Comparison of ENCODE assay signal across 1 cellular context in the genomic region with DNA sequence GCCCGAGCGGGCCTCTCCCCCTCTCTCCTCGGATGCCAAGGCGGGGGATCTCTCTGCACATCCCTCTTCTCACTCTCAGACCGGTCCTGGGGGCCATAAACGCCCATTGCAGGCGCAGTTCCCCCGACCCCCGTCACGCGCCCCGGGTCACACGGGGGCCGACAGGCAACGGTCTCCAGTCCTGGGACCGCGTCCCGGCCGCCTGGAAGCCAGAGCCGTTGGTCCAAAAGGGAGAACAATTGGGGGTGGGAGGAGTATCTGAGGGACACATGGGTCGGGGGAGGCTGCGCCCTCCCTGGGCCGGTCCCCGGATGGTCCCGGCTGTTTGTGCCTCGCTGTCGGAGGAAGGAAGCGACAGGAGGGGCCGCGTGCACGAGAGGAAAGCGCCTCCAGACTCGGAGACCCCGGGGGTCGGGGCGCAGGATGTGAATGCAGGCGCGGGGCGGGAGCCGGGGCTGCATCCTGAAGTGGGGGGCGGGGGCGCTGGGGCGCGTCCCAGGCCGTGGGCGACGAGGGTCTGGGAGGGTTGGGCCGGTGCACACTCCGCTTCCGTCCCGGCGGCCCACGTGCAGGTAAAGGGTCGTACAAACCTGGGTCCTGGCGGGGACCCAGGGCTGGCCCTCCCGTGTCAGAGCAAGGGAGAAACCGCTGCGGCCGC.
TF ChIP-seq lines count a peak whose summit lies in the region.

No MANE protein-coding gene starts in this region.

TF ChIP-seq in HepG2, 621 proteins besides CTCF, POLR2A, EP300 and RAD21 (continued from another document and continues in another):
- TF ChIP-seq, protein P1, sequence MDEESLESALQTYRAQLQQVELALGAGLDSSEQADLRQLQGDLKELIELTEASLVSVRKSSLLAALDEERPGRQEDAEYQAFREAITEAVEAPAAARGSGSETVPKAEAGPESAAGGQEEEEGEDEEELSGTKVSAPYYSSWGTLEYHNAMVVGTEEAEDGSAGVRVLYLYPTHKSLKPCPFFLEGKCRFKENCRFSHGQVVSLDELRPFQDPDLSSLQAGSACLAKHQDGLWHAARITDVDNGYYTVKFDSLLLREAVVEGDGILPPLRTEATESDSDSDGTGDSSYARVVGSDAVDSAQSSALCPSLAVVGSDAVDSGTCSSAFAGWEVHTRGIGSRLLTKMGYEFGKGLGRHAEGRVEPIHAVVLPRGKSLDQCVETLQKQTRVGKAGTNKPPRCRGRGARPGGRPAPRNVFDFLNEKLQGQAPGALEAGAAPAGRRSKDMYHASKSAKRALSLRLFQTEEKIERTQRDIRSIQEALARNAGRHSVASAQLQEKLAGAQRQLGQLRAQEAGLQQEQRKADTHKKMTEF (CRISPR knock-in tag; IDR thresholded peaks at IDR 0.05) = peak; percentile 18; the same call in 1 of the 2 replicates
- no peak for TF ChIP-seq SP2 (CRISPR knock-in tag; IDR thresholded peaks at IDR 0.05)
- TF ChIP-seq ZNF547 (CRISPR knock-in tag; IDR thresholded peaks at IDR 0.05) = no peak
- TF ChIP-seq AKAP8 (CRISPR knock-in tag; IDR thresholded peaks at IDR 0.05) = no peak
- TF ChIP-seq RFX1 (IDR thresholded peaks at IDR 0.05) = no peak
- no peak; the same call in 1 of the 2 replicates for TF ChIP-seq ZNF747 (CRISPR knock-in tag; IDR thresholded peaks at IDR 0.05; ENCODE audit: borderline replicate concordance)
- TF ChIP-seq MIER2 (CRISPR knock-in tag; IDR thresholded peaks at IDR 0.05) = no peak
- no peak for TF ChIP-seq TAF15 (IDR thresholded peaks at IDR 0.05; ENCODE audit: low read depth, low read length, poor library complexity, severe bottlenecking)
- no peak; the same call in 1 of the 2 replicates for TF ChIP-seq ZFX (CRISPR knock-in tag; IDR thresholded peaks at IDR 0.05; ENCODE audit: low read depth)
- no peak for TF ChIP-seq ZNF232 (CRISPR knock-in tag; IDR thresholded peaks at IDR 0.05; ENCODE audit: borderline replicate concordance)
- TF ChIP-seq PAWR (CRISPR knock-in tag; IDR thresholded peaks at IDR 0.05; ENCODE audit: borderline replicate concordance) = no peak
- TF ChIP-seq CREB1 (IDR thresholded peaks at IDR 0.05) = no peak
- no peak for TF ChIP-seq CREB1 (CRISPR knock-in tag; IDR thresholded peaks at IDR 0.05)
- TF ChIP-seq HDAC2 (CRISPR knock-in tag; IDR thresholded peaks at IDR 0.05) = no peak
- TF ChIP-seq, protein P2, sequence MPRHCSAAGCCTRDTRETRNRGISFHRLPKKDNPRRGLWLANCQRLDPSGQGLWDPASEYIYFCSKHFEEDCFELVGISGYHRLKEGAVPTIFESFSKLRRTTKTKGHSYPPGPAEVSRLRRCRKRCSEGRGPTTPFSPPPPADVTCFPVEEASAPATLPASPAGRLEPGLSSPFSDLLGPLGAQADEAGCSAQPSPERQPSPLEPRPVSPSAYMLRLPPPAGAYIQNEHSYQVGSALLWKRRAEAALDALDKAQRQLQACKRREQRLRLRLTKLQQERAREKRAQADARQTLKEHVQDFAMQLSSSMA (CRISPR knock-in tag; IDR thresholded peaks at IDR 0.05) = no peak; the same call in 1 of the 2 replicates
- TF ChIP-seq, protein P3, sequence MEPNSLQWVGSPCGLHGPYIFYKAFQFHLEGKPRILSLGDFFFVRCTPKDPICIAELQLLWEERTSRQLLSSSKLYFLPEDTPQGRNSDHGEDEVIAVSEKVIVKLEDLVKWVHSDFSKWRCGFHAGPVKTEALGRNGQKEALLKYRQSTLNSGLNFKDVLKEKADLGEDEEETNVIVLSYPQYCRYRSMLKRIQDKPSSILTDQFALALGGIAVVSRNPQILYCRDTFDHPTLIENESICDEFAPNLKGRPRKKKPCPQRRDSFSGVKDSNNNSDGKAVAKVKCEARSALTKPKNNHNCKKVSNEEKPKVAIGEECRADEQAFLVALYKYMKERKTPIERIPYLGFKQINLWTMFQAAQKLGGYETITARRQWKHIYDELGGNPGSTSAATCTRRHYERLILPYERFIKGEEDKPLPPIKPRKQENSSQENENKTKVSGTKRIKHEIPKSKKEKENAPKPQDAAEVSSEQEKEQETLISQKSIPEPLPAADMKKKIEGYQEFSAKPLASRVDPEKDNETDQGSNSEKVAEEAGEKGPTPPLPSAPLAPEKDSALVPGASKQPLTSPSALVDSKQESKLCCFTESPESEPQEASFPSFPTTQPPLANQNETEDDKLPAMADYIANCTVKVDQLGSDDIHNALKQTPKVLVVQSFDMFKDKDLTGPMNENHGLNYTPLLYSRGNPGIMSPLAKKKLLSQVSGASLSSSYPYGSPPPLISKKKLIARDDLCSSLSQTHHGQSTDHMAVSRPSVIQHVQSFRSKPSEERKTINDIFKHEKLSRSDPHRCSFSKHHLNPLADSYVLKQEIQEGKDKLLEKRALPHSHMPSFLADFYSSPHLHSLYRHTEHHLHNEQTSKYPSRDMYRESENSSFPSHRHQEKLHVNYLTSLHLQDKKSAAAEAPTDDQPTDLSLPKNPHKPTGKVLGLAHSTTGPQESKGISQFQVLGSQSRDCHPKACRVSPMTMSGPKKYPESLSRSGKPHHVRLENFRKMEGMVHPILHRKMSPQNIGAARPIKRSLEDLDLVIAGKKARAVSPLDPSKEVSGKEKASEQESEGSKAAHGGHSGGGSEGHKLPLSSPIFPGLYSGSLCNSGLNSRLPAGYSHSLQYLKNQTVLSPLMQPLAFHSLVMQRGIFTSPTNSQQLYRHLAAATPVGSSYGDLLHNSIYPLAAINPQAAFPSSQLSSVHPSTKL (CRISPR knock-in tag; IDR thresholded peaks at IDR 0.05) = 0 out of 2 replicates have a peak, but pooled peaks have one; percentile 8
- TF ChIP-seq HNRNPL (IDR thresholded peaks at IDR 0.05; ENCODE audit: low read depth, low read length) = no peak
- no peak for TF ChIP-seq SMARCE1 (IDR thresholded peaks at IDR 0.05; ENCODE audit: borderline replicate concordance)
- TF ChIP-seq CAMTA2 (CRISPR knock-in tag; IDR thresholded peaks at IDR 0.05; ENCODE audit: borderline replicate concordance) = no peak
- TF ChIP-seq, protein P4, sequence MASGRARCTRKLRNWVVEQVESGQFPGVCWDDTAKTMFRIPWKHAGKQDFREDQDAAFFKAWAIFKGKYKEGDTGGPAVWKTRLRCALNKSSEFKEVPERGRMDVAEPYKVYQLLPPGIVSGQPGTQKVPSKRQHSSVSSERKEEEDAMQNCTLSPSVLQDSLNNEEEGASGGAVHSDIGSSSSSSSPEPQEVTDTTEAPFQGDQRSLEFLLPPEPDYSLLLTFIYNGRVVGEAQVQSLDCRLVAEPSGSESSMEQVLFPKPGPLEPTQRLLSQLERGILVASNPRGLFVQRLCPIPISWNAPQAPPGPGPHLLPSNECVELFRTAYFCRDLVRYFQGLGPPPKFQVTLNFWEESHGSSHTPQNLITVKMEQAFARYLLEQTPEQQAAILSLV (CRISPR knock-in tag; IDR thresholded peaks at IDR 0.05; ENCODE audit: borderline replicate concordance) = 0 out of 2 replicates have a peak, but pooled peaks have one; percentile 1
- TF ChIP-seq HNF4G (IDR thresholded peaks at IDR 0.05; ENCODE audit: borderline replicate concordance, low read depth, low read length) = no peak
- no peak for TF ChIP-seq HNF4G (CRISPR knock-in tag; IDR thresholded peaks at IDR 0.05; ENCODE audit: borderline replicate concordance, low read depth)
- TF ChIP-seq AGO1 (IDR thresholded peaks at IDR 0.05; ENCODE audit: low read depth, low read length, poor library complexity, severe bottlenecking) = no peak
- no peak for TF ChIP-seq ZNF24 (IDR thresholded peaks at IDR 0.05)
- TF ChIP-seq, protein P5, sequence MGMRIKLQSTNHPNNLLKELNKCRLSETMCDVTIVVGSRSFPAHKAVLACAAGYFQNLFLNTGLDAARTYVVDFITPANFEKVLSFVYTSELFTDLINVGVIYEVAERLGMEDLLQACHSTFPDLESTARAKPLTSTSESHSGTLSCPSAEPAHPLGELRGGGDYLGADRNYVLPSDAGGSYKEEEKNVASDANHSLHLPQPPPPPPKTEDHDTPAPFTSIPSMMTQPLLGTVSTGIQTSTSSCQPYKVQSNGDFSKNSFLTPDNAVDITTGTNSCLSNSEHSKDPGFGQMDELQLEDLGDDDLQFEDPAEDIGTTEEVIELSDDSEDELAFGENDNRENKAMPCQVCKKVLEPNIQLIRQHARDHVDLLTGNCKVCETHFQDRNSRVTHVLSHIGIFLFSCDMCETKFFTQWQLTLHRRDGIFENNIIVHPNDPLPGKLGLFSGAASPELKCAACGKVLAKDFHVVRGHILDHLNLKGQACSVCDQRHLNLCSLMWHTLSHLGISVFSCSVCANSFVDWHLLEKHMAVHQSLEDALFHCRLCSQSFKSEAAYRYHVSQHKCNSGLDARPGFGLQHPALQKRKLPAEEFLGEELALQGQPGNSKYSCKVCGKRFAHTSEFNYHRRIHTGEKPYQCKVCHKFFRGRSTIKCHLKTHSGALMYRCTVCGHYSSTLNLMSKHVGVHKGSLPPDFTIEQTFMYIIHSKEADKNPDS (CRISPR knock-in tag; IDR thresholded peaks at IDR 0.05) = peak; percentile 23; the same call in 1 of the 2 replicates
- no peak for TF ChIP-seq ZNF20 (CRISPR knock-in tag; IDR thresholded peaks at IDR 0.05)
- TF ChIP-seq, protein P6, sequence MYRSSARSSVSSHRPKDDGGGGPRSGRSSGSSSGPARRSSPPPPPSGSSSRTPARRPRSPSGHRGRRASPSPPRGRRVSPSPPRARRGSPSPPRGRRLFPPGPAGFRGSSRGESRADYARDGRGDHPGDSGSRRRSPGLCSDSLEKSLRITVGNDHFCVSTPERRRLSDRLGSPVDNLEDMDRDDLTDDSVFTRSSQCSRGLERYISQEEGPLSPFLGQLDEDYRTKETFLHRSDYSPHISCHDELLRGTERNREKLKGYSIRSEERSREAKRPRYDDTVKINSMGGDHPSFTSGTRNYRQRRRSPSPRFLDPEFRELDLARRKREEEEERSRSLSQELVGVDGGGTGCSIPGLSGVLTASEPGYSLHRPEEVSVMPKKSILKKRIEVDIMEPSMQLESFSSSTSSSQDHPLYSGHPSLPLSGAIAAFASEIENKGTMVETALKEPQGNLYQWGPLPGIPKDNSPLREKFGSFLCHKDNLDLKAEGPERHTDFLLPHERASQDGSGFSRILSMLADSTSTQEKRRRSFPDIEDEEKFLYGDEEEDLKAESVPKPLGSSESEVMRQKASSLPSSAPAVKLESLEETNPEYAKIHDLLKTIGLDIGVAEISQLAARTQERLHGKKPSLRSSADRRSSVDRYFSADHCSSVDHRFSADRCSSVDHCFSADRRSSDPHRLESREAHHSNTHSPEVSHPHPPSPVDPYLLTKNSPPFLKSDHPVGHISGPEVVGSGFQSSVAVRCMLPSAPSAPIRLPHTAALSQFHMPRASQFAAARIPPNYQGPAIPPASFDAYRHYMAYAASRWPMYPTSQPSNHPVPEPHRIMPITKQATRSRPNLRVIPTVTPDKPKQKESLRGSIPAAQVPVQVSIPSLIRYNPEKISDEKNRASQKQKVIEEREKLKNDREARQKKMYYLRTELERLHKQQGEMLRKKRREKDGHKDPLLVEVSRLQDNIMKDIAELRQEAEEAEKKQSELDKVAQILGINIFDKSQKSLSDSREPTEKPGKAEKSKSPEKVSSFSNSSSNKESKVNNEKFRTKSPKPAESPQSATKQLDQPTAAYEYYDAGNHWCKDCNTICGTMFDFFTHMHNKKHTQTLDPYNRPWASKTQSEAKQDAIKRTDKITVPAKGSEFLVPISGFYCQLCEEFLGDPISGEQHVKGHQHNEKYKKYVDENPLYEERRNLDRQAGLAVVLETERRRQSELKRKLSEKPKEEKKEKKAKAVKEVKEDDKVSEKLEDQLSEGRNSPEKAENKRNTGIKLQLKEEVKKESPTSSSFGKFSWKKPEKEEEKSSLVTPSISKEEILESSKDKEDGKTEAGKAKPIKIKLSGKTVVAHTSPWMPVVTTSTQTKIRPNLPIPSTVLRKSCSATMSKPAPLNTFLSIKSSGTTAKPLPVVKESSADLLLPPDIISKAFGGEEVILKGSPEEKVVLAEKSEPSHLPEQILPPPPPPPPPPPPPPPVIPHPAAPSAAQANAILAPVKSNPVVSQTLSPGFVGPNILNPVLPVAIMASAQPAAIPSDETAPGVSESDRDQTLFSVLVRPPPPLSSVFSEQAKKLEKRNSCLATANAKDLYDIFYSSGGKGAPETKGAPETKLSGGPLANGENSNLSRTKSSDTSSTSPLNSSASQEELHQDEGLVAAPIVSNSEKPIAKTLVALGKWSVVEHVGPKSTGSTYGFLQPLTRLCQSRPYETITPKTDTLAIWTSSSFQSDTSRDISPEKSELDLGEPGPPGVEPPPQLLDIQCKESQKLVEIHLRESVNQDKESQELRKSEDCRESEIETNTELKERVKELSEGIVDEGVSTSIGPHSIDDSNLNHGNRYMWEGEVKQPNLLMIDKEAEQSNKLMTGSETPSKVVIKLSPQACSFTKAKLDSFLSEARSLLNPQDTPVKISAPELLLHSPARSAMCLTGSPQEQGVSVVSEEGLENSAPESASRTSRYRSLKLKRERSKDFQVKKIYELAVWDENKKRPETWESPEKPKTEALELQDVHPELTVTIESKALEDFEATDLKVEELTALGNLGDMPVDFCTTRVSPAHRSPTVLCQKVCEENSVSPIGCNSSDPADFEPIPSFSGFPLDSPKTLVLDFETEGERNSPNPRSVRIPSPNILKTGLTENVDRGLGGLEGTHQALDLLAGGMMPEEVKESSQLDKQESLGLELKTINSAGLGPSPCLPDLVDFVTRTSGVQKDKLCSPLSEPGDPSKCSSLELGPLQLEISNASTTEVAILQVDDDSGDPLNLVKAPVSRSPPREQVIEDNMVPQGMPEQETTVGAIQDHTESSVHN (CRISPR knock-in tag; IDR thresholded peaks at IDR 0.05) = peak; percentile 27; the same call in 1 of the 2 replicates
- TF ChIP-seq ZNF484 (CRISPR knock-in tag; IDR thresholded peaks at IDR 0.05; ENCODE audit: borderline replicate concordance, low read depth) = no peak
- TF ChIP-seq ZBTB3 (CRISPR knock-in tag; IDR thresholded peaks at IDR 0.05; ENCODE audit: borderline replicate concordance, low read depth) = no peak
- TF ChIP-seq ZNF335 (CRISPR knock-in tag; IDR thresholded peaks at IDR 0.05) = no peak
- TF ChIP-seq ZSCAN22 (CRISPR knock-in tag; IDR thresholded peaks at IDR 0.05) = no peak
- no peak for TF ChIP-seq ZNF563 (CRISPR knock-in tag; IDR thresholded peaks at IDR 0.05)
- TF ChIP-seq, protein P7, sequence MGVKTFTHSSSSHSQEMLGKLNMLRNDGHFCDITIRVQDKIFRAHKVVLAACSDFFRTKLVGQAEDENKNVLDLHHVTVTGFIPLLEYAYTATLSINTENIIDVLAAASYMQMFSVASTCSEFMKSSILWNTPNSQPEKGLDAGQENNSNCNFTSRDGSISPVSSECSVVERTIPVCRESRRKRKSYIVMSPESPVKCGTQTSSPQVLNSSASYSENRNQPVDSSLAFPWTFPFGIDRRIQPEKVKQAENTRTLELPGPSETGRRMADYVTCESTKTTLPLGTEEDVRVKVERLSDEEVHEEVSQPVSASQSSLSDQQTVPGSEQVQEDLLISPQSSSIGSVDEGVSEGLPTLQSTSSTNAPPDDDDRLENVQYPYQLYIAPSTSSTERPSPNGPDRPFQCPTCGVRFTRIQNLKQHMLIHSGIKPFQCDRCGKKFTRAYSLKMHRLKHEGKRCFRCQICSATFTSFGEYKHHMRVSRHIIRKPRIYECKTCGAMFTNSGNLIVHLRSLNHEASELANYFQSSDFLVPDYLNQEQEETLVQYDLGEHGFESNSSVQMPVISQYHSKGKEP (CRISPR knock-in tag; IDR thresholded peaks at IDR 0.05) = no peak
- no peak for TF ChIP-seq ZNF775 (CRISPR knock-in tag; IDR thresholded peaks at IDR 0.05; ENCODE audit: borderline replicate concordance)
- TF ChIP-seq CHD2 (IDR thresholded peaks at IDR 0.05; ENCODE audit: low read depth, low read length) = no peak
- TF ChIP-seq JUN (CRISPR knock-in tag; IDR thresholded peaks at IDR 0.05) = no peak
- TF ChIP-seq ZNF570 (CRISPR knock-in tag; IDR thresholded peaks at IDR 0.05; ENCODE audit: borderline replicate concordance) = no peak
- TF ChIP-seq NR1H2 (CRISPR knock-in tag; IDR thresholded peaks at IDR 0.05; ENCODE audit: borderline replicate concordance, low read depth) = no peak
- TF ChIP-seq GFI1 (CRISPR knock-in tag; IDR thresholded peaks at IDR 0.05; ENCODE audit: borderline replicate concordance) = peak; percentile 27; the same call in 1 of the 2 replicates
- TF ChIP-seq RFX3 (CRISPR knock-in tag; IDR thresholded peaks at IDR 0.05) = no peak
